Comparison of ENCODE assay signal across 2 cellular contexts in the genomic region with DNA sequence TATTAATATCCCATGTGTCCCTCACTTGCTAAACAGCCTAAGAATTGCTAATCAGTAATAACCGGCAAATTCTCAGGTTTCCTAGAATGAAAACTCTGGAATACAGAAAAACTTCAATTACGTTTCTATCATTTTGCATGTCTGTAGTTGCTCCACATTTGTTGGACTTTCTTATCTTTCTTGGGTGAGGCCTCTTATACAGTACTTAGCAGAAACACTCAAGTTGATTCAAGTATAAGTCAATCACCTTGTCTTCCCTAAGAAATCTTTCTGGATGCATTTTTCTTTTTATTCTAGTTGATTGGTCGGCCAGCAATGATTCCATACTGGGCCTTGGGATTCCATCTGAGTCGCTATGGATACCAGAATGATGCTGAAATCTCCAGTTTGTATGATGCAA.
TF ChIP-seq lines count a peak whose summit lies in the region.

No MANE protein-coding gene starts in this region.

TF ChIP-seq in HepG2, 621 proteins besides CTCF, POLR2A, EP300 and RAD21:
- peak; percentile 12; the same call in 1 of the 2 replicates for TF ChIP-seq CEBPB (IDR thresholded peaks at IDR 0.05; ENCODE audit: borderline replicate concordance, low read depth, low read length)
- no peak for TF ChIP-seq HNRNPUL1 (IDR thresholded peaks at IDR 0.05; ENCODE audit: low read depth, low read length)
TF ChIP-seq in HepG2: peak in this region for 1.

TF ChIP-seq in H1, 55 proteins besides CTCF, POLR2A, EP300 and RAD21:
- TF ChIP-seq CEBPB (IDR thresholded peaks at IDR 0.05; ENCODE audit: low read depth, low read length) = peak; percentile 82
- TF ChIP-seq SP4 (IDR thresholded peaks at IDR 0.05; ENCODE audit: low read length) = no peak
